8 cellular contexts compared by ENCODE assay signal in the genomic region with DNA sequence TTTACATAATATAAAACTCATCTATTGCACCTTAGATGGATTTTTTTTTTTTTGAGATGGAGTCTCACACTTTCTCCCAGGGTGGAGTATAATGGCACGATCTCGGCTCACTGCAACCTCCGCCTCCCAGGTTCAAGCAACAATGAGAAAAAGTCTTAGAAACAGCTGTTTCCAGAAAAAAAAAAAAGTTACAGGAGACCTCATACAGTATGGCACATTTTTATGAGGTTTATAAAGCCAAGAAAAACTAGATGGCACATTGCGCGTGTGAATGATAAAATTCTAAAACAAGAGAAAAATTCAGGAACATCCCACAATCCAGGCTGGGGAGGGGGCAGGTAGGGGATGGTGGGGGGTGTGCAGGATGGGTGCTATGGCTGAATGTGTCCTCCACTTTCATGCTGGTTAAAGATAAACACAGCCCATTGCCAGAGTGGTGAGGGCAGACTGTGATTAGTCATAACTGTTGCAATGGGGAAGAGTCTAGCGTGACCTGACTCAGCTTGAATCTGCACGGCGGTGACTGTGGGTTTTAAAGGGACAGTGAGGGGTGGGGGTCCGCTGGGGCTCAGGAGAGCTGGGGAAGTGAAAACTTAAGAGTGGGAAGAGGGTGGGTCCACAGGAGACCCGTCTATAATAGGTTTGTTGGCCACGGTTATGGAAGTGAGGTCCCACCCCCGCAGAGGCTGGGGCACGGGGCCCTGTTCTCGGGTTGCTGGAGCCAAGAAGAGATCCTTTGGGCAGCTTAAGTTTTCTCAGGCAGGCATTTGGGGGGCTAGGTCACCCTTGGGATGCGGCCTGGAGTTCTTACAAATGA. TPM values are rescaled to one million over a fixed set of nuclear protein-coding genes. Genes with fewer than 3 reads are reported as not detected.
DNase-seq lines count a peak whose midpoint lies in the region; ATAC-seq and TF ChIP-seq lines count a peak whose summit lies in the region.

No MANE protein-coding gene starts in this region.

- H2AFZ ChIP-seq in PC-3 (ENCODE audit: low read length): 0 out of 2 replicates have a peak overlapping the region, but pooled peaks have one; percentile 50

- H4K20me1 ChIP-seq in PC-3 (ENCODE audit: low read length): no peaks in the 10 kb centered on the region

- POLR2A ChIA-PET in PC-3 (lab: Charles Lee; ENCODE audit: unreplicated experiment): interaction anchor here (0.7 kb wide), 1 partner anchor 128 kb away, joined by 5 read pairs; no protein-coding TSS in a partner anchor

- H3K79me2 ChIP-seq in PC-3 (ENCODE audit: low read length): no peaks in the 10 kb centered on the region

- no peaks in the 10 kb centered on the region for H3K27me3 ChIP-seq in PC-3 (ENCODE audit: low read length)

- BruUV-seq in PC-3 (replicated peaks; lab: Mats Ljungman, UMichigan): no TSS peak

- peak overlapping the region; percentile 15; the same call in 1 of the 2 replicates for H3K9ac ChIP-seq in PC-3 (ENCODE audit: low read length)

- no peaks in the 10 kb centered on the region for H3K9me2 ChIP-seq in PC-3 (replicated peaks; ENCODE audit: low read length)

- H3K27ac ChIP-seq in PC-3 (ENCODE audit: low read length) (peak overlapping the region; percentile 44), skin epidermis (peak overlapping the region in 17 of 21 experiments; percentile 7 to 81 (median 60))

- DNase-seq in AML-193 (lab: John Stamatoyannopoulos, UW) (peak; percentile 50 to 76), PC-3 (peak; percentile 81), dedifferentiated amniotic fluid mesenchymal stem cell (ENCODE audit: extremely low spot score) (peak; percentile 87), superior temporal gyrus (ENCODE audit: extremely low spot score) (no peak), NCI-H2081 (lab: John Stamatoyannopoulos, UW) (no peak)

- H3K4me2 ChIP-seq in PC-3 (ENCODE audit: low read length): peak overlapping the region; percentile 65

- no peaks in the 10 kb centered on the region for H3K9me3 ChIP-seq in PC-3 (ENCODE audit: low read length)

- intact Hi-C loops in PC-3 (cut with micrococcal nuclease): no loop called here

- CTCF ChIA-PET in PC-3 (lab: Charles Lee): no interaction called here

- no peak for TF ChIP-seq CTCF in PC-3 (conservative IDR thresholded peaks at IDR 0.05; ENCODE audit: low read depth, low read length)

- peaks cover 26% of the 10 kb centered on the region for H3K4me1 ChIP-seq in PC-3 (ENCODE audit: insufficient read depth, low read length)

- peak; percentile 99 for ATAC-seq in GM18868 (IDR thresholded peaks at IDR 0.05; ENCODE audit: unreplicated experiment)
- ATAC-seq in HG02943 (IDR thresholded peaks at IDR 0.05; ENCODE audit: low read depth, unreplicated experiment): peak; percentile 98
- ATAC-seq in PC-3: peak; percentile 95

- H3K36me3 ChIP-seq in PC-3 (ENCODE audit: low read depth, low read length): no peaks in the 10 kb centered on the region

- no peak overlapping the region for H3K4me3 ChIP-seq in PC-3 (ENCODE audit: low read length)
- H3K4me3 ChIP-seq in skin epidermis: no peak overlapping the region

- H3F3A ChIP-seq in PC-3 (ENCODE audit: low read length, unreplicated experiment): no peaks in the 10 kb centered on the region

RNA-seq across cellular contexts. Expression of gene LRRC27, which starts 11.9 kb away (rescaled TPM):
- 2.5 and 5.6 TPM in 2 replicates for total RNA-seq in PC-3 (2014; rRNA removed)

RNA-seq across cellular contexts. Expression of gene STK32C, which starts 12.3 kb away (rescaled TPM):
- total RNA-seq in PC-3 (2014; rRNA removed): 28.3 and 34.7 TPM in 2 replicates

Comparison
In these comparisons a context has a peak if more than half of its experiments do, and no peak if none do; other contexts are left out.
1. DNase-seq: peak in AML-193 (2 of 2), PC-3 (single experiment) and dedifferentiated amniotic fluid mesenchymal stem cell (single experiment); none in superior temporal gyrus (single experiment) and NCI-H2081 (0 of 2).
2. Peak in every context shown above with its lines, with median percentiles within 50 percentile points of each other: ATAC-seq.